Comparison of ENCODE assay signal across 18 cellular contexts in genomic region chr17:82568997-82569393, GRCh38. TPM values are rescaled to one million over a fixed set of nuclear protein-coding genes. Genes with fewer than 3 reads are reported as not detected.
DNase-seq lines count a peak whose midpoint lies in the region; ATAC-seq and TF ChIP-seq lines count a peak whose summit lies in the region.
"Had no signal": no experiment of that assay in that cellular context is flagged by ENCODE, and none has a peak within 500 bp of the region (broad histone marks: within the 10 kb centered on the region; RNA-seq: fewer than 3 reads in every experiment).

No MANE protein-coding gene starts in this region.

- no peaks in the 10 kb centered on the region for H3K27me3 ChIP-seq in Caco-2 (replicated peaks; ENCODE audit: control insufficient read depth, insufficient read depth, low read length)
- no peaks in the 10 kb centered on the region for H3K27me3 ChIP-seq in GM23338 (ENCODE audit: insufficient read depth)
- H3K27me3 ChIP-seq: testis had no signal

- no peak overlapping the region for H3K4me2 ChIP-seq in GM23338

- CTCF ChIA-PET in Caco-2 (lab: Charles Lee) = interaction anchor here (1.2 to 1.3 kb wide), 2 partner anchors 14 to 15 kb away, joined by 4 to 5 read pairs; no protein-coding TSS in a partner anchor
- CTCF ChIA-PET in WTC11 (lab: Charles Lee) = no interaction called here

- H3K4me3 Mint-ChIP-seq in Caco-2 (ENCODE audit: unreplicated experiment) = peak overlapping the region; percentile 73
- no peak overlapping the region for H3K4me3 Mint-ChIP-seq in WTC11
- no peak overlapping the region for H3K4me3 Mint-ChIP-seq in osteocyte (ENCODE audit: unreplicated experiment)
- no peak overlapping the region for H3K4me3 Mint-ChIP-seq in GM23338
- H3K4me3 Mint-ChIP-seq: CD4-positive, alpha-beta T cell; naive B cell had no signal

- no peaks in the 10 kb centered on the region for H3K9me3 Mint-ChIP-seq in Caco-2 (ENCODE audit: unreplicated experiment)
- no peaks in the 10 kb centered on the region for H3K9me3 Mint-ChIP-seq in WTC11
- H3K9me3 Mint-ChIP-seq in osteocyte (ENCODE audit: unreplicated experiment) = no peaks in the 10 kb centered on the region
- H3K9me3 Mint-ChIP-seq in GM23338 = no peaks in the 10 kb centered on the region
- H3K9me3 Mint-ChIP-seq: CD4-positive, alpha-beta T cell; naive B cell had no signal

- no peaks in the 10 kb centered on the region for H3K9me2 ChIP-seq in GM23338 (ENCODE audit: insufficient read depth)

- BruUV-seq in Caco-2 (replicated peaks; lab: Mats Ljungman, UMichigan) = TSS peak; percentile 36

- H3K27ac Mint-ChIP-seq in Caco-2 (ENCODE audit: unreplicated experiment) (peak overlapping the region; percentile 98), WTC11 (peak overlapping the region; percentile 46; the same call in 1 of the 2 replicates), osteocyte (ENCODE audit: unreplicated experiment) (peak overlapping the region; percentile 50), GM23338 (no peak overlapping the region)
- H3K27ac Mint-ChIP-seq: CD4-positive, alpha-beta T cell; naive B cell had no signal

- intact Hi-C loops in Caco-2 (cut with micrococcal nuclease; ENCODE audit: unreplicated experiment) (no loop called here), left cardiac atrium (cut with DNase I) (no loop called here)

- peaks cover 43% of the 10 kb centered on the region for H3K4me1 Mint-ChIP-seq in Caco-2 (ENCODE audit: low read depth, unreplicated experiment)
- peaks cover 19% of the 10 kb centered on the region for H3K4me1 Mint-ChIP-seq in WTC11
- peaks cover 22% of the 10 kb centered on the region for H3K4me1 Mint-ChIP-seq in osteocyte (ENCODE audit: unreplicated experiment)
- peaks cover 15% of the 10 kb centered on the region for H3K4me1 Mint-ChIP-seq in GM23338
- H3K4me1 Mint-ChIP-seq: naive B cell had no signal

- no peak overlapping the region for H3K4me3 ChIP-seq in Caco-2 (ENCODE audit: low read depth, low read length)
- H3K4me3 ChIP-seq in GM23338 = no peak overlapping the region
- H3K4me3 ChIP-seq: testis had no signal

- H2AFZ ChIP-seq in GM23338 = no peak overlapping the region
- H2AFZ ChIP-seq: parathyroid adenoma had no signal

- peaks cover 97% of the 10 kb centered on the region for H3K36me3 Mint-ChIP-seq in Caco-2 (ENCODE audit: insufficient read depth, unreplicated experiment)
- peaks cover 47% of the 10 kb centered on the region for H3K36me3 Mint-ChIP-seq in WTC11
- H3K36me3 Mint-ChIP-seq in osteocyte (ENCODE audit: unreplicated experiment) = peaks cover 25% of the 10 kb centered on the region
- peaks cover 61% of the 10 kb centered on the region for H3K36me3 Mint-ChIP-seq in GM23338 (ENCODE audit: low read depth)

- H3K9me3 ChIP-seq in Caco-2 = no peaks in the 10 kb centered on the region
- H3K9me3 ChIP-seq: testis had no signal

- H3K79me2 ChIP-seq in GM23338 (replicated peaks; ENCODE audit: insufficient read depth) = peaks cover 82% of the 10 kb centered on the region

- H3K27me3 Mint-ChIP-seq in Caco-2 (ENCODE audit: insufficient read depth, unreplicated experiment) (no peaks in the 10 kb centered on the region), WTC11 (ENCODE audit: low read depth) (no peaks in the 10 kb centered on the region), osteocyte (ENCODE audit: unreplicated experiment) (no peaks in the 10 kb centered on the region), GM23338 (ENCODE audit: insufficient read depth, low read depth, poor library complexity) (peaks cover 2% of the 10 kb centered on the region)
- H3K27me3 Mint-ChIP-seq: CD4-positive, alpha-beta T cell; naive B cell had no signal

- DNase-seq in Caco-2 = no peak
- no peak for DNase-seq in WTC11 (ENCODE audit: low spot score)
- no peak for DNase-seq in left cardiac atrium
- no peak for DNase-seq in osteocyte (ENCODE audit: extremely low spot score, unreplicated experiment)
- no peak for DNase-seq in GM23338 (ENCODE audit: low spot score)
- no peak for DNase-seq in cerebellum (ENCODE audit: low spot score)
- DNase-seq in Kasumi-1 (lab: John Stamatoyannopoulos, UW) = no peak
- DNase-seq: activated CD4-positive, alpha-beta T cell treated with anti-CD3 and anti-CD28 coated beads, Interleukin-2, amount 50 U/mL, for 4 hours; activated naive CD4-positive, alpha-beta T cell treated with Interleukin-2 at 50 U/mL for 16 hours; activated T-cell treated with anti-CD3 and anti-CD28 coated beads for 4 hours; CD4-positive, alpha-beta T cell; naive B cell; NCI-H1436 treated with DMSO at 0.1 percent for 48 hours; NCI-H2227 treated with DMSO at 0.1 percent for 48 hours; stimulated activated CD4-positive, alpha-beta T cell treated with anti-CD3 and anti-CD28 coated beads, Interleukin-4, amount 100 ng/mL, for 4 hours; testis had no signal

- POLR2A ChIA-PET in Caco-2 (lab: Charles Lee) = interaction anchor here (0.6 kb wide), 1 partner anchor 15 kb away, joined by 3 read pairs; no protein-coding TSS in a partner anchor
- POLR2A ChIA-PET in WTC11 (lab: Charles Lee) = interaction anchor here (0.6 kb wide), 1 partner anchor 13 kb away, joined by 4 read pairs; no protein-coding TSS in a partner anchor

- H3K4me1 ChIP-seq in Caco-2 = peaks cover 38% of the 10 kb centered on the region
- H3K4me1 ChIP-seq in GM23338 (ENCODE audit: insufficient read depth) = no peaks in the 10 kb centered on the region
- H3K4me1 ChIP-seq: parathyroid adenoma had no signal

- peaks cover 43% of the 10 kb centered on the region for H4K20me1 ChIP-seq in GM23338 (replicated peaks; ENCODE audit: insufficient read depth)

- H3K27ac ChIP-seq in GM23338 (ENCODE audit: low read depth) = no peak overlapping the region
- H3K27ac ChIP-seq: parathyroid adenoma, testis had no signal

- TF ChIP-seq CTCF in Caco-2 (IDR thresholded peaks at IDR 0.05; ENCODE audit: insufficient read depth in 1 of 2, low read depth in 1 of 2, low read length in 1 of 2, severe bottlenecking in 1 of 2, unreplicated experiment in 1 of 2) (no peak), WTC11 (IDR thresholded peaks at IDR 0.05) (no peak), osteocyte (IDR thresholded peaks at IDR 0.05) (no peak), GM23338 (conservative IDR thresholded peaks at IDR 0.05; ENCODE audit: low read depth in 2 of 2) (no peak)

- peaks cover 5% of the 10 kb centered on the region; the same call in 1 of the 2 replicates for H3F3A ChIP-seq in GM23338 (replicated peaks; ENCODE audit: low read depth)

- peaks cover 5% of the 10 kb centered on the region for H3K36me3 ChIP-seq in Caco-2 (ENCODE audit: control insufficient read depth, insufficient read depth, low read length)
- peaks cover 43% of the 10 kb centered on the region for H3K36me3 ChIP-seq in GM23338 (ENCODE audit: insufficient read depth)

- no peak for ATAC-seq in WTC11
- ATAC-seq in left cardiac atrium = peak; percentile 24 to 63
- ATAC-seq in GM23338 = no peak
- no peak for ATAC-seq in GM21526 (IDR thresholded peaks at IDR 0.05; ENCODE audit: low FRiP score, unreplicated experiment)

TF ChIP-seq in WTC11, 78 proteins besides CTCF, POLR2A, EP300 and RAD21 (continues in another document):
- TF ChIP-seq ZNF425 (CRISPR knock-in tag; conservative IDR thresholded peaks at IDR 0.05) (no peak), ZMAT4 (CRISPR knock-in tag; IDR thresholded peaks at IDR 0.05) (no peak)

TF ChIP-seq in GM23338, 12 proteins besides CTCF, POLR2A, EP300 and RAD21:
- TF ChIP-seq ZNF114 (CRISPR knock-in tag; IDR thresholded peaks at IDR 0.05) = no peak
- TF ChIP-seq NANOG (IDR thresholded peaks at IDR 0.05; ENCODE audit: borderline replicate concordance) = no peak
- TF ChIP-seq EZH2 (IDR thresholded peaks at IDR 0.05; ENCODE audit: low read depth, unreplicated experiment) = no peak
- no peak for TF ChIP-seq STAT1 (IDR thresholded peaks at IDR 0.05; ENCODE audit: unreplicated experiment)

RNA-seq across cellular contexts. Expression of gene FOXK2, which starts 49.5 kb away (rescaled TPM):
- total RNA-seq in Caco-2 (2022) (118 and 124 TPM in 2 replicates), WTC11 (2021) (57.7 to 65.7 TPM (median 62.7 TPM) in 3 replicates), left cardiac atrium (10 to 100 TPM; 35.9 to 53.9 TPM), osteocyte (59.9 and 65.1 TPM in 2 replicates), cerebellum (43.5 TPM)
- total RNA-seq in GM23338 (2014; rRNA removed; shearing (Covaris generic)) = 62.4 and 66.0 TPM in 2 replicates
- 12.2 and 12.3 TPM in 2 replicates for polyA plus RNA-seq in GM23338 (2016; fragmentation: Nextera tagmentation; extraction: Ambion mirVana)

Comparison
In these comparisons a context has a peak if more than half of its experiments do, and no peak if none do; other contexts are left out.
1. ATAC-seq: peak in left cardiac atrium (2 of 2); none in WTC11 (single experiment), GM23338 (single experiment) and GM21526 (single experiment).